20 cellular contexts compared by ENCODE assay signal in genomic region chr2:95552911-95553310, GRCh38. TPM values are rescaled to one million over a fixed set of nuclear protein-coding genes. Genes with fewer than 3 reads are reported as not detected.
DNase-seq lines count a peak whose midpoint lies in the region; ATAC-seq, FAIRE-seq and TF ChIP-seq lines count a peak whose summit lies in the region.
"Had no signal": no experiment of that assay in that cellular context is flagged by ENCODE, and none has a peak within 500 bp of the region (broad histone marks: within the 10 kb centered on the region; RNA-seq: fewer than 3 reads in every experiment).

No MANE protein-coding gene starts in this region.

- 39% methylated on average over 2 of the region's 2 CpGs for WGBS in right lobe of liver (ENCODE audit: insufficient coverage, low coverage, low lambda C conversion rate, missing lambda C conversion rate)
- 4% methylated on average over 2 of the region's 2 CpGs for WGBS in HepG2 (ENCODE audit: low lambda C conversion rate)
- WGBS in right cardiac atrium: 21% methylated on average over 2 of the region's 2 CpGs

- POLR2A ChIA-PET in HepG2 (lab: Yijun Ruan, JAX): no interaction called here

- TF ChIP-seq CTCF in right lobe of liver (IDR thresholded peaks at IDR 0.05) (no peak), HepG2 (CRISPR knock-in tag; IDR thresholded peaks at IDR 0.05) (no peak), astrocyte of the spinal cord (IDR thresholded peaks at IDR 0.05; ENCODE audit: low read depth, low read length) (no peak)

- H3K27ac ChIP-seq in right lobe of liver (no peak overlapping the region), HepG2 (ENCODE audit: extremely low read length, insufficient read depth, low read length) (no peak overlapping the region), right cardiac atrium (ENCODE audit: low read length) (no peak overlapping the region)
- H3K27ac ChIP-seq: tibial artery had no signal

- FAIRE-seq in HepG2 (lab: Jason Lieb, UNC): no peak

- H3K4me1 ChIP-seq in right lobe of liver (no peaks in the 10 kb centered on the region), HepG2 (ENCODE audit: insufficient read depth, low read length) (no peaks in the 10 kb centered on the region), right cardiac atrium (ENCODE audit: control insufficient read depth, insufficient read depth, low read length) (no peaks in the 10 kb centered on the region)
- H3K4me1 ChIP-seq: Caco-2, tibial artery had no signal

- in situ Hi-C loops in HepG2 (cut with HindIII; ENCODE audit: extremely low pct_ligation_motif_present, low pct_unique_long_range_greater_than_20kb) (no loop called here), astrocyte of the spinal cord (cut with HindIII; ENCODE audit: low sequenced_read_pairs) (no loop called here), KBM-7 (cut with MboI; ENCODE audit: low pct_unique_long_range_greater_than_20kb, low sequenced_read_pairs) (no loop called here)

- TF ChIP-seq EP300 in HepG2 (IDR thresholded peaks at IDR 0.05; ENCODE audit: low read depth in 2 of 2, low read length in 2 of 2) (no peak), HepG2 (CRISPR knock-in tag; IDR thresholded peaks at IDR 0.05; ENCODE audit: borderline replicate concordance) (no peak)

- no peaks in the 10 kb centered on the region for H4K20me1 ChIP-seq in HepG2 (ENCODE audit: insufficient read depth, low read length)

- H3K9me3 ChIP-seq in right lobe of liver (no peaks in the 10 kb centered on the region), HepG2 (ENCODE audit: low read length) (no peaks in the 10 kb centered on the region), right cardiac atrium (ENCODE audit: control insufficient read depth, low read length) (no peaks in the 10 kb centered on the region)
- H3K9me3 ChIP-seq: Caco-2, tibial artery had no signal

- CTCF ChIA-PET in HepG2 (lab: Yijun Ruan, JAX; ENCODE audit: low intra/inter-chr PET ratio, low total read pairs): no interaction called here

- no peaks in the 10 kb centered on the region for H3K27me3 ChIP-seq in right lobe of liver
- H3K27me3 ChIP-seq in HepG2 (ENCODE audit: control insufficient read depth in 1 of 2, insufficient read depth in 2 of 2, low read length in 2 of 2): peaks cover 0 to 19% of the 10 kb centered on the region in 2 experiments; a peak in 1 of 5 replicates
- H3K27me3 ChIP-seq in right cardiac atrium (ENCODE audit: control insufficient read depth, insufficient read depth): no peaks in the 10 kb centered on the region

- H3K4me3 ChIP-seq in right lobe of liver (no peak overlapping the region), HepG2 (replicated peaks in 1 of 3; ENCODE audit: insufficient read depth in 1 of 3, low read depth in 2 of 3, low read length in 3 of 3) (no peak overlapping the region), astrocyte of the spinal cord (ENCODE audit: low read depth, low read length) (no peak overlapping the region), right cardiac atrium (ENCODE audit: low read length) (no peak overlapping the region)
- H3K4me3 ChIP-seq: tibial artery had no signal

- BruUV-seq in HepG2 (replicated peaks; lab: Mats Ljungman, UMichigan): no TSS peak

- ATAC-seq in right lobe of liver: peak in 2 of 4 donors; percentile 73 to 75
- ATAC-seq in HepG2: no peak
- ATAC-seq in right cardiac atrium: no peak
- no peak for ATAC-seq in HG02870 (IDR thresholded peaks at IDR 0.05; ENCODE audit: unreplicated experiment)
- ATAC-seq: natural killer cell treated with Interleukin-12 subunit alpha and Interleukin-12 subunit beta and Interleukin-15 and Interleukin-18, amount 100 ng/mL, for 72 hours had no signal

- DNase-seq in right lobe of liver (peak; percentile 52 to 63 (median 58)), HepG2 (ENCODE audit: low spot score) (no peak), astrocyte of the spinal cord (ENCODE audit: low read depth, low spot score) (peak; percentile 38), right cardiac atrium (peak; percentile 66 to 90 (median 70)), NCI-H345 (lab: John Stamatoyannopoulos, UW) (no peak), SKM-1 (lab: John Stamatoyannopoulos, UW; ENCODE audit: unreplicated experiment) (no peak), KBM-7 (no peak)
- DNase-seq: ACHN; activated CD4-positive, alpha-beta memory T cell treated with anti-CD3 and anti-CD28 coated beads for 36 hours; amniotic stem cell; Caco-2; retina; stimulated activated CD4-positive, alpha-beta T cell treated with anti-CD3 and anti-CD28 coated beads, Interleukin-2, amount 100 ng/mL, for 24 hours had no signal

- intact Hi-C loops in right lobe of liver (cut with DNase I): no loop called here
- intact Hi-C loops in HepG2 (cut with micrococcal nuclease; ENCODE audit: unreplicated experiment): no loop called here
- intact Hi-C loops in right cardiac atrium (cut with DNase I): no loop called here

- no peak overlapping the region for H3K9ac ChIP-seq in HepG2 (ENCODE audit: insufficient read depth, low read depth, low read length)

- TF ChIP-seq RAD21 in HepG2 (CRISPR knock-in tag; IDR thresholded peaks at IDR 0.05): no peak

- TF ChIP-seq POLR2A in right lobe of liver (IDR thresholded peaks at IDR 0.05) (no peak), HepG2 (IDR thresholded peaks at IDR 0.05; ENCODE audit: insufficient read depth in 1 of 2, low read depth in 2 of 2, low read length in 2 of 2) (no peak)

- H3K4me2 ChIP-seq in HepG2 (ENCODE audit: low read depth, low read length): no peak overlapping the region

- no peaks in the 10 kb centered on the region for H3K36me3 ChIP-seq in right lobe of liver
- H3K36me3 ChIP-seq in HepG2 (replicated peaks in 1 of 2; ENCODE audit: control insufficient read depth in 1 of 2, insufficient read depth in 2 of 2, low read length in 2 of 2): no peaks in the 10 kb centered on the region
- H3K36me3 ChIP-seq: tibial artery had no signal

- no peaks in the 10 kb centered on the region for H3K79me2 ChIP-seq in HepG2 (ENCODE audit: insufficient read depth, low read length)

- H2AFZ ChIP-seq in HepG2 (ENCODE audit: low read length): no peak overlapping the region

TF ChIP-seq in HepG2, 621 proteins besides CTCF, POLR2A, EP300 and RAD21 (continues in another document):
- no peak for TF ChIP-seq ZNF142 (CRISPR knock-in tag; IDR thresholded peaks at IDR 0.05)

RNA-seq across cellular contexts. Expression of gene TRIM43, which starts 38.9 kb away (rescaled TPM):
- total RNA-seq in right lobe of liver: not detected
- not detected in 2 replicates for total RNA-seq in HepG2 (2016; rRNA removed; fragmentation: Illumina TruSeq; extraction: Trizol)
- total RNA-seq in HepG2 (2016; cell fraction: cytosol; rRNA removed; fragmentation: Illumina TruSeq; extraction: Trizol; ENCODE audit: low read depth): not detected in 2 replicates
- total RNA-seq in HepG2 (2016; cell fraction: insoluble cytoplasmic fraction; rRNA removed; fragmentation: Illumina TruSeq; extraction: Trizol): not detected in 2 replicates
- not detected in 2 replicates for total RNA-seq in HepG2 (2016; cell fraction: membrane; rRNA removed; fragmentation: Illumina TruSeq; extraction: Trizol)
- not detected in 2 replicates for total RNA-seq in HepG2 (2016; cell fraction: nucleus; rRNA removed; fragmentation: Illumina TruSeq; extraction: Trizol)
- not detected in 2 replicates for polyA plus RNA-seq in HepG2 (2011; rRNA removed)
- not detected in 2 replicates for polyA plus RNA-seq in HepG2 (2011; cell fraction: cytosol; rRNA removed)
- not detected in 2 replicates for polyA plus RNA-seq in HepG2 (2011; cell fraction: nucleus; rRNA removed)
- not detected in 2 replicates for polyA plus RNA-seq in HepG2 (2012)
- polyA plus RNA-seq in HepG2 (2016; cell fraction: cytosol; fragmentation: Illumina TruSeq; extraction: Trizol; ENCODE audit: low read depth): not detected in 2 replicates
- polyA plus RNA-seq in HepG2 (2016; cell fraction: insoluble cytoplasmic fraction; fragmentation: Illumina TruSeq; extraction: Trizol; ENCODE audit: low read depth): not detected in 2 replicates
- not detected in 2 replicates for polyA plus RNA-seq in HepG2 (2016; cell fraction: membrane; fragmentation: Illumina TruSeq; extraction: Trizol; ENCODE audit: low read depth)
- polyA plus RNA-seq in HepG2 (2016; cell fraction: nucleus; fragmentation: Illumina TruSeq; extraction: Trizol; ENCODE audit: insufficient read depth, low read depth): not detected in 2 replicates
- not detected in 2 replicates for polyA minus RNA-seq in HepG2 (2011; rRNA and poly(A)+ RNA removed; ENCODE audit: low replicate concordance)
- not detected in 2 replicates for polyA minus RNA-seq in HepG2 (2011; cell fraction: cytosol; rRNA and poly(A)+ RNA removed)
- polyA minus RNA-seq in HepG2 (2011; cell fraction: nucleus; rRNA and poly(A)+ RNA removed): not detected in 2 replicates
- total RNA-seq in right cardiac atrium: not detected
- polyA plus RNA-seq in right cardiac atrium: not detected
- total RNA-seq: activated CD4-positive, alpha-beta memory T cell treated with anti-CD3 and anti-CD28 coated beads for 36 hours; activated T-helper 1 cell treated with anti-CD3 and anti-CD28 coated beads, Interleukin-12 subunit alpha, Interleukin-12 subunit beta, Interleukin-2, Interleukin-4 antibody, amounts not matched to agents 30 ng/mL and 10 ng/mL and 1 ng/mL, durations not matched to agents 14 hours and 24 hours and 36 hours; Caco-2; fibroblast of lung; H4; lower leg skin; natural killer cell treated with Interleukin-12 subunit alpha and Interleukin-12 subunit beta and Interleukin-15 and Interleukin-18, amount 100 ng/mL, for 72 hours had no signal
- polyA plus RNA-seq: fibroblast of lung had no signal

Comparison
In these comparisons a context has a peak if more than half of its experiments do, and no peak if none do; other contexts are left out.
1. DNase-seq: peak in right lobe of liver (3 of 3), astrocyte of the spinal cord (single experiment) and right cardiac atrium (3 of 3); none in HepG2 (single experiment), NCI-H345 (single experiment), SKM-1 (single experiment) and KBM-7 (single experiment).